In the genomic region with DNA sequence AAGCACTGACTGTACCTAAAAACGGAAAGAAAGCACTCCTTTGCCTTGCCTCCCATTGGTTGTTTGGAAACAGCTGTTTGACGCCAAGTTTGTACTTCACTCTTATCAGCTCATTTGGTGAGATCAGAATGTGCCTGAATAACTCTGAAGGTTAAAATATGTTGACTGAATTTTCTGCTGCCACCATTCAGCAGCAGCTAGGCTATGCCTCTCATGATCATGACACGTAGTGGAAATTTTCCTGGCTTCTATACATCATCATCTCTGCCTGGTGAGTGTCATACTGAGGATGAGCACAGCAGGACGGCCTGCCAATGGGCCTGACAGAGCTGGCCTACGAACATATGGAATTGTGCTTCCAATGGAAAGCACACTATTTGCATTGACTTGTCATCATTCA, we compare ENCODE assay signal across 12 cellular contexts.
DNase-seq lines count a peak whose midpoint lies in the region; ATAC-seq and TF ChIP-seq lines count a peak whose summit lies in the region.
"Had no signal": no experiment of that assay in that cellular context is flagged by ENCODE, and none has a peak within 500 bp of the region (broad histone marks: within the 10 kb centered on the region; RNA-seq: fewer than 3 reads in every experiment).

No MANE protein-coding gene starts in this region.

- H3K27me3 Mint-ChIP-seq in HFFc6 (ENCODE audit: insufficient read depth) (no peaks in the 10 kb centered on the region), chondrocyte (ENCODE audit: low read depth) (no peaks in the 10 kb centered on the region)
- H3K27me3 Mint-ChIP-seq in activated CD4-positive, alpha-beta T cell treated with anti-CD3 and anti-CD28 coated beads, Interleukin-2, amount 10 ng/mL, durations not matched to agents 7 days and 5 days, result no peaks in the 10 kb centered on the region
- H3K27me3 Mint-ChIP-seq in T-helper 2 cell treated with Interferon-gamma antibody and Interleukin-4, amounts not matched to agents 5 μg/mL and 100 μg/mL, for 36 hours (ENCODE audit: low read depth), result no peaks in the 10 kb centered on the region

- H3K27me3 ChIP-seq in left lung (no peaks in the 10 kb centered on the region), skeletal muscle tissue (ENCODE audit: control insufficient read depth in 3 of 3, insufficient read depth in 3 of 3, low read length in 3 of 3) (no peaks in the 10 kb centered on the region)
- H3K27me3 ChIP-seq: vagina had no signal

- POLR2A ChIA-PET in activated CD4-positive, alpha-beta T cell treated with anti-CD3 and anti-CD28 coated beads, Interleukin-2, amount 10 ng/mL, durations not matched to agents 7 days and 5 days (lab: Charles Lee), result no interaction called here

- no peak overlapping the region for H3K9ac ChIP-seq in skeletal muscle tissue (ENCODE audit: low read depth in 1 of 3, low read length in 3 of 3)

- H3K27ac ChIP-seq in left lung, result peak overlapping the region; percentile 40 to 42
- H3K27ac ChIP-seq in skeletal muscle tissue (ENCODE audit: low read depth, low read length), result peak overlapping the region; percentile 15
- H3K27ac ChIP-seq: epithelial cell of prostate, vagina had no signal

- TF ChIP-seq CTCF in HFFc6 (IDR thresholded peaks at IDR 0.05), result no peak
- no peak for TF ChIP-seq CTCF in chondrocyte (IDR thresholded peaks at IDR 0.05)
- TF ChIP-seq CTCF in left lung (IDR thresholded peaks at IDR 0.05), result no peak

- H3K27ac Mint-ChIP-seq in HFFc6, result peak overlapping the region; percentile 73
- peak overlapping the region; percentile 91 for H3K27ac Mint-ChIP-seq in chondrocyte (ENCODE audit: unreplicated experiment)
- no peak overlapping the region for H3K27ac Mint-ChIP-seq in activated CD4-positive, alpha-beta T cell treated with anti-CD3 and anti-CD28 coated beads, Interleukin-2, amount 10 ng/mL, durations not matched to agents 7 days and 5 days
- H3K27ac Mint-ChIP-seq in T-helper 2 cell treated with Interferon-gamma antibody and Interleukin-4, amounts not matched to agents 5 μg/mL and 100 μg/mL, for 36 hours, result no peak overlapping the region
- H3K27ac Mint-ChIP-seq: activated B cell treated with CpG ODN at 0.5 μM for 24 hours had no signal

- DNase-seq in HFFc6 (peak; percentile 8), chondrocyte (ENCODE audit: low spot score) (no peak), left lung (no peak), erythroblast (lab: John Stamatoyannopoulos, UW) (no peak), SIG-M5 (lab: John Stamatoyannopoulos, UW) (no peak)
- DNase-seq in activated CD4-positive, alpha-beta T cell treated with anti-CD3 and anti-CD28 coated beads, Interleukin-2, amount 10 ng/mL, durations not matched to agents 7 days and 5 days, result no peak
- DNase-seq in T-helper 2 cell treated with Interferon-gamma antibody and Interleukin-4, amounts not matched to agents 5 μg/mL and 100 μg/mL, for 36 hours (ENCODE audit: low spot score), result no peak
- DNase-seq: activated B cell treated with CpG ODN at 0.5 μM for 24 hours, islet precursor cell had no signal

- H3K4me1 Mint-ChIP-seq in HFFc6 (ENCODE audit: low read depth) (peaks cover 89% of the 10 kb centered on the region), chondrocyte (ENCODE audit: low read depth) (peaks cover 61% of the 10 kb centered on the region)
- H3K4me1 Mint-ChIP-seq in activated CD4-positive, alpha-beta T cell treated with anti-CD3 and anti-CD28 coated beads, Interleukin-2, amount 10 ng/mL, durations not matched to agents 7 days and 5 days, result no peaks in the 10 kb centered on the region
- no peaks in the 10 kb centered on the region for H3K4me1 Mint-ChIP-seq in T-helper 2 cell treated with Interferon-gamma antibody and Interleukin-4, amounts not matched to agents 5 μg/mL and 100 μg/mL, for 36 hours (ENCODE audit: low read depth)
- H3K4me1 Mint-ChIP-seq: activated B cell treated with CpG ODN at 0.5 μM for 24 hours had no signal

- no peak for TF ChIP-seq POLR2A in erythroblast (IDR thresholded peaks at IDR 0.05; ENCODE audit: low read length)

- H3K9me3 ChIP-seq in left lung, result no peaks in the 10 kb centered on the region
- H3K9me3 ChIP-seq in skeletal muscle tissue (ENCODE audit: control insufficient read depth in 3 of 3, low read length in 3 of 3), result no peaks in the 10 kb centered on the region
- H3K9me3 ChIP-seq: vagina had no signal

- intact Hi-C loops in left lung (cut with DNase I), result no loop called here

- CTCF ChIA-PET in activated CD4-positive, alpha-beta T cell treated with anti-CD3 and anti-CD28 coated beads, Interleukin-2, amount 10 ng/mL, durations not matched to agents 7 days and 5 days (lab: Charles Lee), result no interaction called here

- peak; percentile 83 for ATAC-seq in left lung

- H3K4me1 ChIP-seq in left lung, result peaks cover 0 to 3% of the 10 kb centered on the region in 2 donors
- peaks cover 0 to 5% (median 3%) of the 10 kb centered on the region in 3 donors for H3K4me1 ChIP-seq in skeletal muscle tissue (ENCODE audit: control insufficient read depth in 3 of 3, insufficient read depth in 3 of 3, low read length in 3 of 3)

- H3K9me3 Mint-ChIP-seq in HFFc6, result peaks cover 6% of the 10 kb centered on the region; the same call in 1 of the 2 replicates
- peaks cover 7% of the 10 kb centered on the region for H3K9me3 Mint-ChIP-seq in chondrocyte (ENCODE audit: low read depth)
- no peaks in the 10 kb centered on the region for H3K9me3 Mint-ChIP-seq in activated CD4-positive, alpha-beta T cell treated with anti-CD3 and anti-CD28 coated beads, Interleukin-2, amount 10 ng/mL, durations not matched to agents 7 days and 5 days
- no peaks in the 10 kb centered on the region for H3K9me3 Mint-ChIP-seq in T-helper 2 cell treated with Interferon-gamma antibody and Interleukin-4, amounts not matched to agents 5 μg/mL and 100 μg/mL, for 36 hours
- H3K9me3 Mint-ChIP-seq: activated B cell treated with CpG ODN at 0.5 μM for 24 hours had no signal

- H3K4me3 Mint-ChIP-seq in HFFc6 (peak overlapping the region; percentile 44), chondrocyte (ENCODE audit: unreplicated experiment) (peak overlapping the region; percentile 14)
- no peak overlapping the region for H3K4me3 Mint-ChIP-seq in activated CD4-positive, alpha-beta T cell treated with anti-CD3 and anti-CD28 coated beads, Interleukin-2, amount 10 ng/mL, durations not matched to agents 7 days and 5 days
- no peak overlapping the region for H3K4me3 Mint-ChIP-seq in T-helper 2 cell treated with Interferon-gamma antibody and Interleukin-4, amounts not matched to agents 5 μg/mL and 100 μg/mL, for 36 hours
- H3K4me3 Mint-ChIP-seq: activated B cell treated with CpG ODN at 0.5 μM for 24 hours had no signal

- H3K4me3 ChIP-seq in left lung, result no peak overlapping the region
- H3K4me3 ChIP-seq in skeletal muscle tissue (ENCODE audit: low read length in 3 of 3), result no peak overlapping the region
- H3K4me3 ChIP-seq: vagina had no signal

- H3K36me3 ChIP-seq in left lung, result no peaks in the 10 kb centered on the region
- H3K36me3 ChIP-seq in skeletal muscle tissue (ENCODE audit: control insufficient read depth in 3 of 3, insufficient read depth in 3 of 3, low read length in 3 of 3), result no peaks in the 10 kb centered on the region
- H3K36me3 ChIP-seq: vagina had no signal

- peaks cover 30% of the 10 kb centered on the region for H3K36me3 Mint-ChIP-seq in HFFc6 (ENCODE audit: low read depth)
- peaks cover 3% of the 10 kb centered on the region for H3K36me3 Mint-ChIP-seq in chondrocyte (ENCODE audit: low read depth)
- H3K36me3 Mint-ChIP-seq in activated CD4-positive, alpha-beta T cell treated with anti-CD3 and anti-CD28 coated beads, Interleukin-2, amount 10 ng/mL, durations not matched to agents 7 days and 5 days (ENCODE audit: low read depth), result no peaks in the 10 kb centered on the region
- no peaks in the 10 kb centered on the region for H3K36me3 Mint-ChIP-seq in T-helper 2 cell treated with Interferon-gamma antibody and Interleukin-4, amounts not matched to agents 5 μg/mL and 100 μg/mL, for 36 hours (ENCODE audit: low read depth)

Comparison
In these comparisons a context has a peak if more than half of its experiments do, and no peak if none do; other contexts are left out.
1. H3K27ac Mint-ChIP-seq: peak in HFFc6 (single experiment) and chondrocyte (single experiment); none in activated CD4-positive, alpha-beta T cell treated with anti-CD3 and anti-CD28 coated beads, Interleukin-2, amount 10 ng/mL, durations not matched to agents 7 days and 5 days (single experiment) and T-helper 2 cell treated with Interferon-gamma antibody and Interleukin-4, amounts not matched to agents 5 μg/mL and 100 μg/mL, for 36 hours (single experiment).
2. H3K4me3 Mint-ChIP-seq: peak in HFFc6 (single experiment) and chondrocyte (single experiment); none in activated CD4-positive, alpha-beta T cell treated with anti-CD3 and anti-CD28 coated beads, Interleukin-2, amount 10 ng/mL, durations not matched to agents 7 days and 5 days (single experiment) and T-helper 2 cell treated with Interferon-gamma antibody and Interleukin-4, amounts not matched to agents 5 μg/mL and 100 μg/mL, for 36 hours (single experiment).